In genomic region chr17:76713765-76714164, GRCh38 we compare ENCODE assay signal across 26 cellular contexts. TPM values are rescaled to one million over a fixed set of nuclear protein-coding genes. Genes with fewer than 3 reads are reported as not detected.
DNase-seq lines count a peak whose midpoint lies in the region; ATAC-seq and TF ChIP-seq lines count a peak whose summit lies in the region.
"Had no signal": no experiment of that assay in that cellular context is flagged by ENCODE, and none has a peak within 500 bp of the region (broad histone marks: within the 10 kb centered on the region; RNA-seq: fewer than 3 reads in every experiment).

No MANE protein-coding gene starts in this region.

- H3K27me3 Mint-ChIP-seq in CD4-positive, CD25-positive, alpha-beta regulatory T cell, result no peaks in the 10 kb centered on the region
- no peaks in the 10 kb centered on the region for H3K27me3 Mint-ChIP-seq in activated naive CD8-positive, alpha-beta T cell treated with anti-CD3 and anti-CD28 coated beads for 36 hours
- H3K27me3 Mint-ChIP-seq in nephron (ENCODE audit: low read depth), result no peaks in the 10 kb centered on the region
- H3K27me3 Mint-ChIP-seq: IgD-negative memory B cell, progenitor cell of endocrine pancreas, type B pancreatic cell had no signal

- TF ChIP-seq CTCF in nephron (IDR thresholded peaks at IDR 0.05; ENCODE audit: unreplicated experiment in 3 of 3), result no peak

- peaks cover 35% of the 10 kb centered on the region for H3K36me3 Mint-ChIP-seq in CD4-positive, CD25-positive, alpha-beta regulatory T cell
- peaks cover 32% of the 10 kb centered on the region for H3K36me3 Mint-ChIP-seq in activated naive CD8-positive, alpha-beta T cell treated with anti-CD3 and anti-CD28 coated beads for 36 hours
- H3K36me3 Mint-ChIP-seq in nephron (ENCODE audit: low read depth), result peaks cover 43% of the 10 kb centered on the region

- H4K20me1 ChIP-seq in BLaER1, result peaks cover 34% of the 10 kb centered on the region

- H3K4me3 Mint-ChIP-seq in CD4-positive, CD25-positive, alpha-beta regulatory T cell, result peak overlapping the region in 1 of 4 donors; percentile 80
- no peak overlapping the region for H3K4me3 Mint-ChIP-seq in activated naive CD8-positive, alpha-beta T cell treated with anti-CD3 and anti-CD28 coated beads for 36 hours
- H3K4me3 Mint-ChIP-seq in nephron, result peak overlapping the region; percentile 17 to 66 (median 32)
- H3K4me3 Mint-ChIP-seq: activated naive CD4-positive, alpha-beta T cell treated with anti-CD3 and anti-CD28 coated beads for 36 hours; type B pancreatic cell had no signal

- H3K4me2 ChIP-seq in BLaER1, result 0 out of 2 replicates have a peak overlapping the region, but pooled peaks have one; percentile 20

- peaks cover 5 to 42% (median 23%) of the 10 kb centered on the region in 4 donors for H3K4me1 Mint-ChIP-seq in CD4-positive, CD25-positive, alpha-beta regulatory T cell
- peaks cover 47% of the 10 kb centered on the region for H3K4me1 Mint-ChIP-seq in activated naive CD8-positive, alpha-beta T cell treated with anti-CD3 and anti-CD28 coated beads for 36 hours
- peaks cover 25% of the 10 kb centered on the region for H3K4me1 Mint-ChIP-seq in nephron

- H3K9me3 ChIP-seq in BLaER1, result no peaks in the 10 kb centered on the region
- no peaks in the 10 kb centered on the region for H3K9me3 ChIP-seq in CD4-positive, CD25-positive, alpha-beta regulatory T cell (ENCODE audit: control insufficient read depth in 2 of 2, low read length in 2 of 2)
- H3K9me3 ChIP-seq: colonic mucosa, SJCRH30 had no signal

- ATAC-seq in CD4-positive, CD25-positive, alpha-beta regulatory T cell (ENCODE audit: low read depth in 2 of 2), result no peak
- ATAC-seq in GM18861 (IDR thresholded peaks at IDR 0.05; ENCODE audit: unreplicated experiment) (no peak), GM19455 (IDR thresholded peaks at IDR 0.05; ENCODE audit: unreplicated experiment) (no peak)
- ATAC-seq: left colon, sciatic nerve had no signal

- no peak overlapping the region for H3K9ac ChIP-seq in BLaER1

- H3K27ac Mint-ChIP-seq in CD4-positive, CD25-positive, alpha-beta regulatory T cell, result peak overlapping the region in 2 of 3 donors; percentile 44 to 54
- H3K27ac Mint-ChIP-seq in activated naive CD8-positive, alpha-beta T cell treated with anti-CD3 and anti-CD28 coated beads for 36 hours, result peak overlapping the region; percentile 1
- no peak overlapping the region for H3K27ac Mint-ChIP-seq in nephron
- H3K27ac Mint-ChIP-seq: activated naive CD4-positive, alpha-beta T cell treated with anti-CD3 and anti-CD28 coated beads for 36 hours; IgD-negative memory B cell; progenitor cell of endocrine pancreas; type B pancreatic cell had no signal

- H3K9me3 Mint-ChIP-seq in CD4-positive, CD25-positive, alpha-beta regulatory T cell, result no peaks in the 10 kb centered on the region
- no peaks in the 10 kb centered on the region for H3K9me3 Mint-ChIP-seq in activated naive CD8-positive, alpha-beta T cell treated with anti-CD3 and anti-CD28 coated beads for 36 hours
- no peaks in the 10 kb centered on the region for H3K9me3 Mint-ChIP-seq in nephron
- H3K9me3 Mint-ChIP-seq: activated naive CD4-positive, alpha-beta T cell treated with anti-CD3 and anti-CD28 coated beads for 36 hours; IgD-negative memory B cell; type B pancreatic cell had no signal

- H3K4me3 ChIP-seq in BLaER1, result no peak overlapping the region
- no peak overlapping the region for H3K4me3 ChIP-seq in CD4-positive, CD25-positive, alpha-beta regulatory T cell (ENCODE audit: low read depth, low read length)
- H3K4me3 ChIP-seq: colonic mucosa, SJCRH30 had no signal

- no peak overlapping the region for H3K27ac ChIP-seq in BLaER1
- no peak overlapping the region for H3K27ac ChIP-seq in CD4-positive, CD25-positive, alpha-beta regulatory T cell (ENCODE audit: insufficient read depth, low read length, poor library complexity, severe bottlenecking)
- H3K27ac ChIP-seq: C4-2B, colonic mucosa, SJCRH30, VCaP had no signal

- peaks cover 55% of the 10 kb centered on the region for H3K36me3 ChIP-seq in BLaER1
- peaks cover 42% of the 10 kb centered on the region for H3K36me3 ChIP-seq in CD4-positive, CD25-positive, alpha-beta regulatory T cell (ENCODE audit: control insufficient read depth, insufficient read depth, low read length)

- peaks cover 76% of the 10 kb centered on the region for H3K4me1 ChIP-seq in BLaER1
- H3K4me1 ChIP-seq in CD4-positive, CD25-positive, alpha-beta regulatory T cell (ENCODE audit: control insufficient read depth, insufficient read depth, low read length, poor library complexity, severe bottlenecking), result peaks cover 18% of the 10 kb centered on the region

- no peaks in the 10 kb centered on the region for H3K27me3 ChIP-seq in BLaER1
- H3K27me3 ChIP-seq in CD4-positive, CD25-positive, alpha-beta regulatory T cell (ENCODE audit: control insufficient read depth, insufficient read depth, low read length), result no peaks in the 10 kb centered on the region
- H3K27me3 ChIP-seq: colonic mucosa, SJCRH30 had no signal

- DNase-seq in CD4-positive, CD25-positive, alpha-beta regulatory T cell, result no peak
- no peak for DNase-seq in activated naive CD8-positive, alpha-beta T cell treated with anti-CD3 and anti-CD28 coated beads for 36 hours
- no peak for DNase-seq in activated CD4-positive, alpha-beta T cell treated with anti-CD3 and anti-CD28 coated beads, Interleukin-2, amount 50 U/mL, for 4 hours
- DNase-seq: colonic mucosa; effector CD4-positive, alpha-beta T cell; GOT3; left colon; mammary epithelial cell; NCI-H446; NCI-H774; SJCRH30; stimulated activated CD4-positive, alpha-beta T cell treated with anti-CD3 and anti-CD28 coated beads, Interleukin-12 subunit alpha, Interleukin-12 subunit beta, amount 100 ng/mL, for 4 hours; stimulated activated CD4-positive, alpha-beta T cell treated with anti-CD3 and anti-CD28 coated beads, Interleukin-2, amount 100 ng/mL, for 48 hours; SW 1271; T-helper 9 cell had no signal

RNA-seq across cellular contexts. Expression of gene MXRA7, which starts 3.0 kb away (rescaled TPM):
- 5.0 TPM for total RNA-seq in CD4-positive, CD25-positive, alpha-beta regulatory T cell
- 1 to 10 TPM; 2.2 to 8.8 (median 5.4) TPM for polyA plus RNA-seq in CD4-positive, CD25-positive, alpha-beta regulatory T cell
- 10 to 100 TPM; 13.7 to 14.8 TPM for total RNA-seq in activated naive CD8-positive, alpha-beta T cell treated with anti-CD3 and anti-CD28 coated beads for 36 hours

RNA-seq across cellular contexts. Expression of gene JMJD6, which starts 12.6 kb away (rescaled TPM):
- total RNA-seq in CD4-positive, CD25-positive, alpha-beta regulatory T cell, result 124 TPM
- 10 to 100 TPM; 21.0 to 38.3 (median 33.6) TPM for polyA plus RNA-seq in CD4-positive, CD25-positive, alpha-beta regulatory T cell
- 10 to 100 TPM; 54.6 to 55.8 TPM for total RNA-seq in activated naive CD8-positive, alpha-beta T cell treated with anti-CD3 and anti-CD28 coated beads for 36 hours

RNA-seq across cellular contexts. Expression of gene METTL23, which starts 12.9 kb away (rescaled TPM):
- total RNA-seq in CD4-positive, CD25-positive, alpha-beta regulatory T cell, result 44.1 TPM
- polyA plus RNA-seq in CD4-positive, CD25-positive, alpha-beta regulatory T cell, result 100 to 1,000 TPM; 130 to 175 (median 162) TPM
- 10 to 100 TPM; 30.0 to 30.6 TPM for total RNA-seq in activated naive CD8-positive, alpha-beta T cell treated with anti-CD3 and anti-CD28 coated beads for 36 hours

RNA-seq across cellular contexts. Expression of gene SRSF2, which starts 23.4 kb away (rescaled TPM):
- 444 TPM for total RNA-seq in CD4-positive, CD25-positive, alpha-beta regulatory T cell
- 100 to 1,000 TPM in 1 of 4 donors, 10 to 100 TPM in 3; 86.0 to 113 (median 93.7) TPM for polyA plus RNA-seq in CD4-positive, CD25-positive, alpha-beta regulatory T cell
- 100 to 1,000 TPM; 549 to 571 TPM for total RNA-seq in activated naive CD8-positive, alpha-beta T cell treated with anti-CD3 and anti-CD28 coated beads for 36 hours

RNA-seq across cellular contexts. Expression of gene MFSD11, which starts 24.2 kb away (rescaled TPM):
- 45.6 TPM for total RNA-seq in CD4-positive, CD25-positive, alpha-beta regulatory T cell
- polyA plus RNA-seq in CD4-positive, CD25-positive, alpha-beta regulatory T cell, result 10 to 100 TPM; 22.3 to 38.5 (median 26.1) TPM
- total RNA-seq in activated naive CD8-positive, alpha-beta T cell treated with anti-CD3 and anti-CD28 coated beads for 36 hours, result 10 to 100 TPM; 14.4 to 16.0 TPM

Comparison
In these comparisons a context has a peak if more than half of its experiments do, and no peak if none do; other contexts are left out.
1. H3K27ac Mint-ChIP-seq: peak in CD4-positive, CD25-positive, alpha-beta regulatory T cell (2 of 3) and activated naive CD8-positive, alpha-beta T cell treated with anti-CD3 and anti-CD28 coated beads for 36 hours (single experiment); none in nephron (0 of 3).